ENCODE assay signal across 8 cellular contexts in genomic region chr1:62688687-62689085, GRCh38. TPM values are rescaled to one million over a fixed set of nuclear protein-coding genes. Genes with fewer than 3 reads are reported as not detected.
DNase-seq lines count a peak whose midpoint lies in the region; ATAC-seq, FAIRE-seq and TF ChIP-seq lines count a peak whose summit lies in the region.

No MANE protein-coding gene starts in this region.

- H3K36me3 ChIP-seq in DND-41 (ENCODE audit: insufficient read depth, low read length) (no peaks in the 10 kb centered on the region), H7 (replicated peaks; ENCODE audit: control insufficient read depth, insufficient read depth, low read length) (no peaks in the 10 kb centered on the region; the same call in 1 of the 2 replicates), Peyer's patch (no peaks in the 10 kb centered on the region), endothelial cell of umbilical vein (ENCODE audit: control insufficient read depth in 2 of 2, extremely low read depth in 1 of 2, insufficient read depth in 2 of 2, low read length in 2 of 2) (no peaks in the 10 kb centered on the region), osteoblast (ENCODE audit: insufficient read depth, low read length) (no peaks in the 10 kb centered on the region)

- no peaks in the 10 kb centered on the region for H3K9me1 ChIP-seq in endothelial cell of umbilical vein (replicated peaks; ENCODE audit: control insufficient read depth, extremely low read depth, insufficient read depth, low read length)

- H3K4me1 ChIP-seq in DND-41 (ENCODE audit: insufficient read depth, low read length) (peaks cover 40% of the 10 kb centered on the region), Peyer's patch (peaks cover 0 to 38% (median 0%) of the 10 kb centered on the region in 4 donors), endothelial cell of umbilical vein (ENCODE audit: control insufficient read depth, extremely low read depth, insufficient read depth, low read length) (peaks cover 30% of the 10 kb centered on the region), osteoblast (ENCODE audit: insufficient read depth, low read length) (peaks cover 43% of the 10 kb centered on the region)

- no peaks in the 10 kb centered on the region for H3K9me3 ChIP-seq in DND-41 (ENCODE audit: insufficient read depth, low read length, severe bottlenecking)
- H3K9me3 ChIP-seq in Peyer's patch = no peaks in the 10 kb centered on the region
- H3K9me3 ChIP-seq in endothelial cell of umbilical vein (replicated peaks; ENCODE audit: control insufficient read depth, insufficient read depth, low read length) = no peaks in the 10 kb centered on the region
- no peaks in the 10 kb centered on the region for H3K9me3 ChIP-seq in osteoblast (ENCODE audit: low read depth, low read length)

- H2AFZ ChIP-seq in DND-41 (ENCODE audit: low read depth, low read length) (peak overlapping the region; percentile 98), endothelial cell of umbilical vein (ENCODE audit: low read depth, low read length) (peak overlapping the region; percentile 99), osteoblast (ENCODE audit: low read length) (peak overlapping the region; percentile 98)

- H3K9ac ChIP-seq in DND-41 (ENCODE audit: low read depth, low read length) (peak overlapping the region; percentile 84), endothelial cell of umbilical vein (replicated peaks; ENCODE audit: extremely low read depth, insufficient read depth, low read length) (peak overlapping the region; percentile 92)

- intact Hi-C loops in endothelial cell of umbilical vein (cut with micrococcal nuclease) = loop anchor here (1.0 to 2.0 kb wide), 4 partner anchors 33 to 252 kb away; no protein-coding TSS in a partner anchor

- CTCF ChIA-PET in endothelial cell of umbilical vein (lab: Charles Lee) = interaction anchor here (0.7 to 2.3 kb wide), 2 partner anchors 35 to 58 kb away, joined by 3 to 8 read pairs; no protein-coding TSS in a partner anchor

- H3K79me2 ChIP-seq in DND-41 (ENCODE audit: insufficient read depth, low read length) = peaks cover 51% of the 10 kb centered on the region
- H3K79me2 ChIP-seq in endothelial cell of umbilical vein (ENCODE audit: control insufficient read depth, insufficient read depth, low read length) = peaks cover 34% of the 10 kb centered on the region
- peaks cover 46% of the 10 kb centered on the region for H3K79me2 ChIP-seq in osteoblast (ENCODE audit: insufficient read depth, low read length)

- dilution Hi-C loops in endothelial cell of umbilical vein (cut with MboI; ENCODE audit: extremely low pct_ligation_motif_present, low sequenced_read_pairs) = no loop called here

- no peak for TF ChIP-seq CTCF in DND-41 (IDR thresholded peaks at IDR 0.05; ENCODE audit: borderline replicate concordance, extremely low read depth, low read length, poor library complexity, severe bottlenecking)
- TF ChIP-seq CTCF in Peyer's patch (IDR thresholded peaks at IDR 0.05) = no peak
- TF ChIP-seq CTCF in endothelial cell of umbilical vein (IDR thresholded peaks at IDR 0.05; ENCODE audit: extremely low read depth in 1 of 2, insufficient read depth in 1 of 2, low read depth in 1 of 2, low read length in 2 of 2) = no peak
- no peak for TF ChIP-seq CTCF in osteoblast (IDR thresholded peaks at IDR 0.05; ENCODE audit: extremely low read depth, low read depth, low read length)

- H4K20me1 ChIP-seq in DND-41 (ENCODE audit: insufficient read depth, low read length) = no peaks in the 10 kb centered on the region
- H4K20me1 ChIP-seq in endothelial cell of umbilical vein (replicated peaks; ENCODE audit: control insufficient read depth, extremely low read depth, insufficient read depth, low read length) = no peaks in the 10 kb centered on the region
- H4K20me1 ChIP-seq in osteoblast (ENCODE audit: insufficient read depth, low read length) = peaks cover 11% of the 10 kb centered on the region

- ATAC-seq in DND-41 (ENCODE audit: insufficient read depth, low read depth) (peak; percentile 2; the same call in 2 of the 3 replicates), GM19452 (IDR thresholded peaks at IDR 0.05; ENCODE audit: unreplicated experiment) (no peak)

- FAIRE-seq in endothelial cell of umbilical vein (lab: Jason Lieb, UNC) = peak; percentile 50

- TSS peak; percentile 39 for BruUV-seq in endothelial cell of umbilical vein (replicated peaks; lab: Mats Ljungman, UMichigan)

- no peak for DNase-seq in DND-41
- DNase-seq in H7 = no peak
- DNase-seq in Peyer's patch = no peak
- DNase-seq in endothelial cell of umbilical vein (ENCODE audit: low read depth, low spot score) = no peak
- DNase-seq in osteoblast (ENCODE audit: insufficient read length, low spot score, missing footprints) = peak; percentile 78
- DNase-seq in activated CD4-positive, CD25-positive, alpha-beta regulatory T cell (lab: John Stamatoyannopoulos, UW) = no peak
- no peak for DNase-seq in NCI-H446 (lab: John Stamatoyannopoulos, UW)

- no peaks in the 10 kb centered on the region for H3K27me3 ChIP-seq in DND-41 (ENCODE audit: insufficient read depth, low read length, poor library complexity)
- H3K27me3 ChIP-seq in H7 (ENCODE audit: control insufficient read depth, insufficient read depth, low read length) = no peaks in the 10 kb centered on the region
- no peaks in the 10 kb centered on the region for H3K27me3 ChIP-seq in Peyer's patch
- no peaks in the 10 kb centered on the region for H3K27me3 ChIP-seq in endothelial cell of umbilical vein (ENCODE audit: control insufficient read depth in 2 of 2, insufficient read depth in 2 of 2, low read length in 2 of 2)
- H3K27me3 ChIP-seq in osteoblast (ENCODE audit: insufficient read depth, low read length) = no peaks in the 10 kb centered on the region

- POLR2A ChIA-PET in endothelial cell of umbilical vein (lab: Charles Lee) = no interaction called here

- peak overlapping the region; percentile 68 for H3K4me2 ChIP-seq in DND-41 (ENCODE audit: insufficient read depth, low read length)
- peak overlapping the region; percentile 73 for H3K4me2 ChIP-seq in endothelial cell of umbilical vein (ENCODE audit: insufficient read depth, low read length)
- H3K4me2 ChIP-seq in osteoblast (ENCODE audit: insufficient read depth, low read length) = peak overlapping the region; percentile 93

- peak overlapping the region; percentile 86 for H3K27ac ChIP-seq in DND-41 (ENCODE audit: low read length)
- peak overlapping the region; percentile 82 to 95 (median 86) for H3K27ac ChIP-seq in Peyer's patch
- H3K27ac ChIP-seq in endothelial cell of umbilical vein (ENCODE audit: insufficient read depth, low read depth, low read length) = peak overlapping the region; percentile 93
- peak overlapping the region; percentile 71 for H3K27ac ChIP-seq in osteoblast (ENCODE audit: low read depth, low read length)

- H3K4me3 ChIP-seq in DND-41 (ENCODE audit: low read depth in 1 of 2, low read length in 2 of 2) (peak overlapping the region; percentile 68 to 90), H7 (ENCODE audit: insufficient read depth, low read depth, low read length) (peak overlapping the region; percentile 77), Peyer's patch (peak overlapping the region; percentile 84 to 97 (median 94)), endothelial cell of umbilical vein (replicated peaks in 1 of 3; ENCODE audit: insufficient read depth in 1 of 3, low read depth in 1 of 3, low read length in 3 of 3) (peak overlapping the region; percentile 74 to 90 (median 84)), osteoblast (ENCODE audit: insufficient read depth, low read length) (peak overlapping the region; percentile 94)

- TF ChIP-seq POLR2A in Peyer's patch (IDR thresholded peaks at IDR 0.05) = no peak
- TF ChIP-seq POLR2A in endothelial cell of umbilical vein (IDR thresholded peaks at IDR 0.05; ENCODE audit: low read depth, low read length) = no peak

TF ChIP-seq in endothelial cell of umbilical vein, 7 proteins besides CTCF, POLR2A, EP300 and RAD21:
- TF ChIP-seq POLR2AphosphoS5 (IDR thresholded peaks at IDR 0.05; ENCODE audit: insufficient read depth, low read depth, low read length) (no peak), JUN (IDR thresholded peaks at IDR 0.05; ENCODE audit: borderline replicate concordance, insufficient read depth, insufficient read length, low read depth) (no peak), MAX (IDR thresholded peaks at IDR 0.05; ENCODE audit: insufficient read depth, insufficient read length) (no peak), MYC (IDR thresholded peaks at IDR 0.05; ENCODE audit: low read depth, low read length) (no peak), EZH2 (IDR thresholded peaks at IDR 0.05; ENCODE audit: borderline replicate concordance, low read depth, low read length, severe bottlenecking) (no peak), GATA2 (IDR thresholded peaks at IDR 0.05; ENCODE audit: insufficient read depth, insufficient read length, low read depth, low read length) (no peak), FOS (IDR thresholded peaks at IDR 0.05; ENCODE audit: borderline replicate concordance, insufficient read depth, low read length) (no peak)

RNA-seq across cellular contexts. Expression of gene DOCK7, which starts 0.5 kb away (rescaled TPM):
- total RNA-seq in H7 (2014; rRNA removed; shearing (Covaris generic)) = 40.9 and 44.0 TPM in 2 replicates
- 10 to 100 TPM; 33.4 to 52.0 (median 46.8) TPM for total RNA-seq in Peyer's patch
- total RNA-seq in endothelial cell of umbilical vein = 31.9 and 38.8 TPM in 2 replicates
- polyA plus RNA-seq in endothelial cell of umbilical vein = 8.5 and 9.4 TPM in 2 replicates
- 9.3 and 10.2 TPM in 2 replicates for polyA plus RNA-seq in endothelial cell of umbilical vein (2011; cell fraction: cytosol; rRNA removed)
- 24.6 and 27.4 TPM in 2 replicates for polyA plus RNA-seq in endothelial cell of umbilical vein (2011; cell fraction: nucleus; rRNA removed)
- polyA plus RNA-seq in endothelial cell of umbilical vein (2012) = 38.5 and 44.8 TPM in 2 replicates
- polyA minus RNA-seq in endothelial cell of umbilical vein = 77.4 and 90.9 TPM in 2 replicates
- 15.0 TPM for polyA minus RNA-seq in endothelial cell of umbilical vein (2011; cell fraction: cytosol; rRNA and poly(A)+ RNA removed)
- polyA minus RNA-seq in endothelial cell of umbilical vein (2011; cell fraction: nucleus; rRNA and poly(A)+ RNA removed) = 101 and 158 TPM in 2 replicates
- total RNA-seq in osteoblast = 73.8 and 91.3 TPM in 2 replicates
